In the genomic region with DNA sequence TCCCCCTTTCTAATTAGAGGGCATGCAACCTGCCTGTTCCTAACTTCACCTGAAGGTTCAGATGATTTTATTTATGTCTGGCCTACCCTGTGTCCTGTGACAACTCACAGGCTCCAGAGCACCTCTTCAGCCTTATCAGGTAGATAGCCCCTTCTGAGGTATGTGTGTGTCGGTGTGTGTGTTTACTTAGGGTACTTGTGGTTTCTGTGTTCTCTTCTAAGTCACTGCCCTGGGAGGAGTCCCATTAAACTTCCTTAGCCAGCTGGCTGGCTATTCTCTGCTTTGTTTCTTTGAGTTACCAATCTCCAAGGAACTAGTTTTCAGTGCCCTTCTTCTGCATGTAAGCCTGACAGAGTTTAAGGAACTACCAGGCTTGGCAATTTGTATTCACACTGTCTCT, we compare ENCODE assay signal across 24 cellular contexts.
DNase-seq lines count a peak whose midpoint lies in the region; ATAC-seq, FAIRE-seq and TF ChIP-seq lines count a peak whose summit lies in the region.
"Had no signal": no experiment of that assay in that cellular context is flagged by ENCODE, and none has a peak within 500 bp of the region (broad histone marks: within the 10 kb centered on the region; RNA-seq: fewer than 3 reads in every experiment).

No MANE protein-coding gene starts in this region.

- H3K4me1 ChIP-seq in left lung (peaks cover 0 to 4% of the 10 kb centered on the region in 2 donors), small intestine (ENCODE audit: control insufficient read depth in 2 of 2, insufficient read depth in 1 of 2, low read depth in 1 of 2, low read length in 1 of 2) (peaks cover 0 to 4% of the 10 kb centered on the region in 2 donors)

- WGBS in small intestine, 3 donors = 12 to 22% (median 16%) methylated on average over 1 of the region's 1 CpG

- intact Hi-C loops in left lung (cut with DNase I) = no loop called here

- no peaks in the 10 kb centered on the region for H3K27me3 ChIP-seq in left lung
- H3K27me3 ChIP-seq in small intestine (ENCODE audit: control insufficient read depth in 2 of 2, insufficient read depth in 2 of 2, low read length in 2 of 2) = no peaks in the 10 kb centered on the region

- H3K27ac ChIP-seq in left lung = peak overlapping the region; percentile 66 to 80
- no peak overlapping the region for H3K27ac ChIP-seq in small intestine (ENCODE audit: low read depth in 1 of 2, low read length in 1 of 2)
- H3K27ac ChIP-seq: C4-2B, PC-9 had no signal

- ATAC-seq in left lung = peak; percentile 86
- ATAC-seq in esophagus mucosa = no peak
- ATAC-seq: GM12878 had no signal

- H3K4me3 ChIP-seq in left lung (no peak overlapping the region), small intestine (ENCODE audit: low read depth in 1 of 2, low read length in 2 of 2) (no peak overlapping the region)
- H3K4me3 ChIP-seq: GM12878, PC-9, smooth muscle cell had no signal

- H3K36me3 ChIP-seq in left lung (no peaks in the 10 kb centered on the region), small intestine (ENCODE audit: control insufficient read depth in 2 of 2, insufficient read depth in 2 of 2, low read length in 2 of 2) (no peaks in the 10 kb centered on the region)

- no peak for TF ChIP-seq CTCF in left lung (IDR thresholded peaks at IDR 0.05)

- H3K9me3 ChIP-seq in left lung (peaks cover 0 to 10% of the 10 kb centered on the region in 2 donors), small intestine (ENCODE audit: control insufficient read depth, low read depth) (no peaks in the 10 kb centered on the region)

- FAIRE-seq in small intestine (lab: Jason Lieb, UNC) = no peak
- FAIRE-seq: GM12878 had no signal

- DNase-seq in HT-29 (ENCODE audit: low spot score) (peak; percentile 43), OCI-M1 (lab: John Stamatoyannopoulos, UW) (peak; percentile 13), left lung (peak in 1 of 2 donors; percentile 44), small intestine (peak; percentile 40), KG1 (lab: John Stamatoyannopoulos, UW) (no peak), anterior cingulate cortex (lab: John Stamatoyannopoulos, UW) (no peak)
- DNase-seq: activated CD4-positive, alpha-beta memory T cell treated with anti-CD3 and anti-CD28 coated beads, Interleukin-2, amount 10 ng/mL, durations not matched to agents 7 days and 5 days; activated CD4-positive, CD25-positive, alpha-beta regulatory T cell treated with anti-CD3 and anti-CD28 coated beads, Interleukin-2, amount 50 U/mL, for 72 hours; activated effector memory CD4-positive, alpha-beta T cell treated with anti-CD3 and anti-CD28 coated beads, Interleukin-2, amount 50 U/mL, for 16 hours; activated naive CD8-positive, alpha-beta T cell treated with anti-CD3 and anti-CD28 coated beads, Interleukin-2, amount 10 ng/mL, durations not matched to agents 7 days and 5 days; effector CD4-positive, alpha-beta T cell; foreskin fibroblast; immature natural killer cell; MV-4-11; NCI-H2227 treated with DMSO at 0.1 percent for 48 hours; PC-9; retina; SIG-M5; stimulated activated CD4-positive, alpha-beta T cell treated with anti-CD3 and anti-CD28 coated beads, Interleukin-2, amount 100 ng/mL, for 24 hours; SW 1271 had no signal

Comparison
In these comparisons a context has a peak if more than half of its experiments do, and no peak if none do; other contexts are left out.
1. DNase-seq: peak in HT-29 (single experiment), OCI-M1 (single experiment) and small intestine (single experiment); none in KG1 (single experiment) and anterior cingulate cortex (0 of 58).
2. H3K27ac ChIP-seq: peak in left lung (2 of 2); none in small intestine (0 of 2).